In genomic region chr6:75794351-75794846, GRCh38 we compare ENCODE assay signal across 1 cellular context.
TF ChIP-seq lines count a peak whose summit lies in the region.

No MANE protein-coding gene starts in this region.

TF ChIP-seq in WTC11, 78 proteins besides CTCF, POLR2A, EP300 and RAD21 (continued from another document):
- TF ChIP-seq AFF4 (CRISPR knock-in tag; IDR thresholded peaks at IDR 0.05; ENCODE audit: borderline replicate concordance) (no peak), HMGA2 (CRISPR knock-in tag; IDR thresholded peaks at IDR 0.05) (no peak), IRF1 (CRISPR knock-in tag; IDR thresholded peaks at IDR 0.05) (no peak), NFATC4 (CRISPR knock-in tag; IDR thresholded peaks at IDR 0.05) (no peak), ATF3 (CRISPR knock-in tag; conservative IDR thresholded peaks at IDR 0.05) (no peak), ETV6 (CRISPR knock-in tag; IDR thresholded peaks at IDR 0.05) (no peak), FOXK1 (CRISPR knock-in tag; IDR thresholded peaks at IDR 0.05) (no peak), NR2C2 (CRISPR knock-in tag; IDR thresholded peaks at IDR 0.05) (no peak), ATF2 (CRISPR knock-in tag; IDR thresholded peaks at IDR 0.05; ENCODE audit: borderline replicate concordance, low read depth) (no peak), MYBL2 (CRISPR knock-in tag; IDR thresholded peaks at IDR 0.05) (no peak), ELF4 (CRISPR knock-in tag; IDR thresholded peaks at IDR 0.05; ENCODE audit: low read depth) (no peak)
- TF ChIP-seq, protein P1, sequence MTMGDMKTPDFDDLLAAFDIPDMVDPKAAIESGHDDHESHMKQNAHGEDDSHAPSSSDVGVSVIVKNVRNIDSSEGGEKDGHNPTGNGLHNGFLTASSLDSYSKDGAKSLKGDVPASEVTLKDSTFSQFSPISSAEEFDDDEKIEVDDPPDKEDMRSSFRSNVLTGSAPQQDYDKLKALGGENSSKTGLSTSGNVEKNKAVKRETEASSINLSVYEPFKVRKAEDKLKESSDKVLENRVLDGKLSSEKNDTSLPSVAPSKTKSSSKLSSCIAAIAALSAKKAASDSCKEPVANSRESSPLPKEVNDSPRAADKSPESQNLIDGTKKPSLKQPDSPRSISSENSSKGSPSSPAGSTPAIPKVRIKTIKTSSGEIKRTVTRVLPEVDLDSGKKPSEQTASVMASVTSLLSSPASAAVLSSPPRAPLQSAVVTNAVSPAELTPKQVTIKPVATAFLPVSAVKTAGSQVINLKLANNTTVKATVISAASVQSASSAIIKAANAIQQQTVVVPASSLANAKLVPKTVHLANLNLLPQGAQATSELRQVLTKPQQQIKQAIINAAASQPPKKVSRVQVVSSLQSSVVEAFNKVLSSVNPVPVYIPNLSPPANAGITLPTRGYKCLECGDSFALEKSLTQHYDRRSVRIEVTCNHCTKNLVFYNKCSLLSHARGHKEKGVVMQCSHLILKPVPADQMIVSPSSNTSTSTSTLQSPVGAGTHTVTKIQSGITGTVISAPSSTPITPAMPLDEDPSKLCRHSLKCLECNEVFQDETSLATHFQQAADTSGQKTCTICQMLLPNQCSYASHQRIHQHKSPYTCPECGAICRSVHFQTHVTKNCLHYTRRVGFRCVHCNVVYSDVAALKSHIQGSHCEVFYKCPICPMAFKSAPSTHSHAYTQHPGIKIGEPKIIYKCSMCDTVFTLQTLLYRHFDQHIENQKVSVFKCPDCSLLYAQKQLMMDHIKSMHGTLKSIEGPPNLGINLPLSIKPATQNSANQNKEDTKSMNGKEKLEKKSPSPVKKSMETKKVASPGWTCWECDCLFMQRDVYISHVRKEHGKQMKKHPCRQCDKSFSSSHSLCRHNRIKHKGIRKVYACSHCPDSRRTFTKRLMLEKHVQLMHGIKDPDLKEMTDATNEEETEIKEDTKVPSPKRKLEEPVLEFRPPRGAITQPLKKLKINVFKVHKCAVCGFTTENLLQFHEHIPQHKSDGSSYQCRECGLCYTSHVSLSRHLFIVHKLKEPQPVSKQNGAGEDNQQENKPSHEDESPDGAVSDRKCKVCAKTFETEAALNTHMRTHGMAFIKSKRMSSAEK (CRISPR knock-in tag; IDR thresholded peaks at IDR 0.05; ENCODE audit: borderline replicate concordance) = no peak
- TF ChIP-seq, protein P2, sequence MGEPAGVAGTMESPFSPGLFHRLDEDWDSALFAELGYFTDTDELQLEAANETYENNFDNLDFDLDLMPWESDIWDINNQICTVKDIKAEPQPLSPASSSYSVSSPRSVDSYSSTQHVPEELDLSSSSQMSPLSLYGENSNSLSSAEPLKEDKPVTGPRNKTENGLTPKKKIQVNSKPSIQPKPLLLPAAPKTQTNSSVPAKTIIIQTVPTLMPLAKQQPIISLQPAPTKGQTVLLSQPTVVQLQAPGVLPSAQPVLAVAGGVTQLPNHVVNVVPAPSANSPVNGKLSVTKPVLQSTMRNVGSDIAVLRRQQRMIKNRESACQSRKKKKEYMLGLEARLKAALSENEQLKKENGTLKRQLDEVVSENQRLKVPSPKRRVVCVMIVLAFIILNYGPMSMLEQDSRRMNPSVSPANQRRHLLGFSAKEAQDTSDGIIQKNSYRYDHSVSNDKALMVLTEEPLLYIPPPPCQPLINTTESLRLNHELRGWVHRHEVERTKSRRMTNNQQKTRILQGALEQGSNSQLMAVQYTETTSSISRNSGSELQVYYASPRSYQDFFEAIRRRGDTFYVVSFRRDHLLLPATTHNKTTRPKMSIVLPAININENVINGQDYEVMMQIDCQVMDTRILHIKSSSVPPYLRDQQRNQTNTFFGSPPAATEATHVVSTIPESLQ (CRISPR knock-in tag; IDR thresholded peaks at IDR 0.05) = no peak
